ENCODE assay signal across 1 cellular context in genomic region chr11:66015936-66016792, GRCh38.
TF ChIP-seq lines count a peak whose summit lies in the region.

No MANE protein-coding gene starts in this region.

TF ChIP-seq in HCT116, 20 proteins besides CTCF, POLR2A, EP300 and RAD21 (continued from another document):
- TF ChIP-seq REST (IDR thresholded peaks at IDR 0.05; ENCODE audit: low read depth): no peak
- TF ChIP-seq SIN3A (IDR thresholded peaks at IDR 0.05; ENCODE audit: low read depth): no peak
- no peak for TF ChIP-seq TCF7L2 (IDR thresholded peaks at IDR 0.05; ENCODE audit: borderline replicate concordance, extremely low read depth, insufficient read depth, insufficient read length)
- no peak for TF ChIP-seq ZFX (IDR thresholded peaks at IDR 0.05)
- no peak for TF ChIP-seq ELF1 (IDR thresholded peaks at IDR 0.05; ENCODE audit: borderline replicate concordance, low read depth)
- TF ChIP-seq EZH2 (IDR thresholded peaks at IDR 0.05): no peak
- no peak for TF ChIP-seq EZH2phosphoT487 (IDR thresholded peaks at IDR 0.05; ENCODE audit: borderline replicate concordance)
- no peak for TF ChIP-seq CEBPB (IDR thresholded peaks at IDR 0.05; ENCODE audit: low read depth)
